In the genomic region with DNA sequence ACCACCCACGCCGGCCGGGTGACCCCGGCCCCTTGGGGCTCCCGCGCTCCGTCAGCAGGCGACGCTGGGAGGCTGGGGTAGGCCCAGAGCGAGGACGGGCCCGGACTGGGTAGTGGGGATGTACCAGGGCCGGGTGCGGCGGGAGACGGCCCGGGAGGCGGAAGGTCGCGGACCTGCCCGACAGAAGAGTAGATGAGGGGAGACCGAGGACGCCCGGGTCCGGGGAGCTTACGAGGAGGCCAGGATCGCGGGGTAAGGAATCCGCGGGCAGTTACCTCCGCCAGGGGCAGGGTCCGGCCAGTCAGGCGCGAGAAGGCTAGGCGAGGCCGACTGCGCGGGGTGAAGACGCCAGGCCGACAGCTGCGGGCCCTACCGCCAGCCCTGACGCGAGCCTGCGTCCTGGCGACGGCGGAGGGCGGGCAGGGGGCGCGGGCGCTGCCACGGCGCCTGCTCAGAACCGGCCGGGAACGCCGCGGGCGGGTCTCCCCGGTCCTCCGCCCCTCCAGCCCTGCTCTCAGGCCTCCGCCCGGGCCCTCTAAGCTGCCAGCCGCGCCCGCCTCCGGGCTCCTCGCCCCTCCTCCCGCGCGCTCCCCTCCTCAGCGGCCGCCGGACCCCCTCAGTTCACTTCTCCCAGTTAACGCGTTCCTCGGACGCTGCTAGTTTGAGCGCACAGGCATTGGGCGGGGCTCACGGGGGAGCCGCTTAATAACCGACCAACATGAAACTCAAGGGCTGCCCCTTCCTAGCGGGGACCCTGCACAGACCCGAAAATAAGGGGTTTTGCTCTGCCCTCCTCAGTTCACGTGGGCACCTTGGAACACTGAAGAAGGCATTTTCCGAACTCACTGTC, we compare ENCODE assay signal across 1 cellular context.
TF ChIP-seq lines count a peak whose summit lies in the region.

Gene CPLANE1, minus strand, starts transcription at position 407 of the 850 bp plus-strand sequence. CDS start 1,678 bp downstream, outside the sequence.

TF ChIP-seq in HepG2, 621 proteins besides CTCF, POLR2A, EP300 and RAD21 (continued from another document and continues in another):
- TF ChIP-seq MEIS1 (CRISPR knock-in tag; IDR thresholded peaks at IDR 0.05; ENCODE audit: borderline replicate concordance) (peak; percentile 22; the same call in 1 of the 2 replicates), ZNF441 (CRISPR knock-in tag; IDR thresholded peaks at IDR 0.05; ENCODE audit: borderline replicate concordance) (no peak; the same call in 1 of the 2 replicates), ZEB1 (IDR thresholded peaks at IDR 0.05; ENCODE audit: insufficient replicate concordance, low read depth) (no peak), MXI1 (IDR thresholded peaks at IDR 0.05; ENCODE audit: borderline replicate concordance, low read depth, low read length) (no peak; the same call in 2 of the 3 replicates), ZNF556 (CRISPR knock-in tag; IDR thresholded peaks at IDR 0.05; ENCODE audit: borderline replicate concordance) (no peak; the same call in 1 of the 2 replicates), CCAR2 (optimal IDR thresholded peaks at IDR 0.05; ENCODE audit: low read depth, low read length) (no peak), ZUFSP (CRISPR knock-in tag; IDR thresholded peaks at IDR 0.05; ENCODE audit: borderline replicate concordance) (no peak), ZSCAN22 (CRISPR knock-in tag; IDR thresholded peaks at IDR 0.05) (no peak), SRF (IDR thresholded peaks at IDR 0.05; ENCODE audit: low read depth, low read length) (no peak), ZSCAN20 (CRISPR knock-in tag; IDR thresholded peaks at IDR 0.05; ENCODE audit: borderline replicate concordance) (peak; percentile 60; the same call in 1 of the 2 replicates), ZNF44 (CRISPR knock-in tag; IDR thresholded peaks at IDR 0.05) (no peak), FIP1L1 (IDR thresholded peaks at IDR 0.05; ENCODE audit: borderline replicate concordance, insufficient read depth, low read depth, low read length) (no peak), ZBTB40 (IDR thresholded peaks at IDR 0.05) (no peak), ZBTB40 (CRISPR knock-in tag; IDR thresholded peaks at IDR 0.05) (peak; percentile 34; the same call in 1 of the 2 replicates), KAT8 (CRISPR knock-in tag; IDR thresholded peaks at IDR 0.05) (no peak; the same call in 1 of the 2 replicates), EZH2 (conservative IDR thresholded peaks at IDR 0.05; ENCODE audit: low read depth, low read length) (no peak), BCLAF1 (IDR thresholded peaks at IDR 0.05) (no peak), GABPB1 (CRISPR knock-in tag; IDR thresholded peaks at IDR 0.05) (peak; percentile 70; the same call in 1 of the 2 replicates), TEAD3 (CRISPR knock-in tag; optimal IDR thresholded peaks at IDR 0.05; ENCODE audit: borderline replicate concordance) (no peak), RFXANK (CRISPR knock-in tag; IDR thresholded peaks at IDR 0.05) (no peak), ZBTB42 (CRISPR knock-in tag; IDR thresholded peaks at IDR 0.05) (no peak; the same call in 1 of the 2 replicates), ZNF776 (CRISPR knock-in tag; IDR thresholded peaks at IDR 0.05) (peak; percentile 69; the same call in 1 of the 2 replicates), NR1H2 (CRISPR knock-in tag; IDR thresholded peaks at IDR 0.05; ENCODE audit: borderline replicate concordance, low read depth) (no peak), ZNF33B (CRISPR knock-in tag; IDR thresholded peaks at IDR 0.05) (peak; percentile 37; the same call in 1 of the 2 replicates), CHD4 (IDR thresholded peaks at IDR 0.05; ENCODE audit: borderline replicate concordance, low read length) (no peak), NR2F1 (CRISPR knock-in tag; IDR thresholded peaks at IDR 0.05) (no peak; a peak in 1 of 4 replicates), CBFB (CRISPR knock-in tag; IDR thresholded peaks at IDR 0.05) (no peak; the same call in 1 of the 2 replicates), RAD51 (IDR thresholded peaks at IDR 0.05; ENCODE audit: borderline replicate concordance) (no peak), MLLT10 (CRISPR knock-in tag; IDR thresholded peaks at IDR 0.05) (no peak), ZNF740 (CRISPR knock-in tag; IDR thresholded peaks at IDR 0.05) (no peak), PHF8 (CRISPR knock-in tag; IDR thresholded peaks at IDR 0.05) (peak; percentile 90), ZBTB7B (CRISPR knock-in tag; IDR thresholded peaks at IDR 0.05) (peak; percentile 49; the same call in 1 of the 2 replicates), RFX1 (IDR thresholded peaks at IDR 0.05) (peak; percentile 11; the same call in 1 of the 2 replicates), KDM2A (CRISPR knock-in tag; IDR thresholded peaks at IDR 0.05; ENCODE audit: borderline replicate concordance, low read depth) (peak; percentile 44; the same call in 1 of the 2 replicates), CREB3 (CRISPR knock-in tag; IDR thresholded peaks at IDR 0.05) (no peak; the same call in 1 of the 2 replicates), NFATC3 (CRISPR knock-in tag; IDR thresholded peaks at IDR 0.05) (no peak), AGO1 (IDR thresholded peaks at IDR 0.05; ENCODE audit: low read depth, low read length, poor library complexity, severe bottlenecking) (peak; percentile 44), MIER2 (CRISPR knock-in tag; IDR thresholded peaks at IDR 0.05) (no peak), NFKBIZ (CRISPR knock-in tag; IDR thresholded peaks at IDR 0.05) (no peak)
- TF ChIP-seq, protein P1, sequence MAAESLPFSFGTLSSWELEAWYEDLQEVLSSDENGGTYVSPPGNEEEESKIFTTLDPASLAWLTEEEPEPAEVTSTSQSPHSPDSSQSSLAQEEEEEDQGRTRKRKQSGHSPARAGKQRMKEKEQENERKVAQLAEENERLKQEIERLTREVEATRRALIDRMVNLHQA (CRISPR knock-in tag; IDR thresholded peaks at IDR 0.05) = no peak; the same call in 1 of the 2 replicates
- TF ChIP-seq, protein P2, sequence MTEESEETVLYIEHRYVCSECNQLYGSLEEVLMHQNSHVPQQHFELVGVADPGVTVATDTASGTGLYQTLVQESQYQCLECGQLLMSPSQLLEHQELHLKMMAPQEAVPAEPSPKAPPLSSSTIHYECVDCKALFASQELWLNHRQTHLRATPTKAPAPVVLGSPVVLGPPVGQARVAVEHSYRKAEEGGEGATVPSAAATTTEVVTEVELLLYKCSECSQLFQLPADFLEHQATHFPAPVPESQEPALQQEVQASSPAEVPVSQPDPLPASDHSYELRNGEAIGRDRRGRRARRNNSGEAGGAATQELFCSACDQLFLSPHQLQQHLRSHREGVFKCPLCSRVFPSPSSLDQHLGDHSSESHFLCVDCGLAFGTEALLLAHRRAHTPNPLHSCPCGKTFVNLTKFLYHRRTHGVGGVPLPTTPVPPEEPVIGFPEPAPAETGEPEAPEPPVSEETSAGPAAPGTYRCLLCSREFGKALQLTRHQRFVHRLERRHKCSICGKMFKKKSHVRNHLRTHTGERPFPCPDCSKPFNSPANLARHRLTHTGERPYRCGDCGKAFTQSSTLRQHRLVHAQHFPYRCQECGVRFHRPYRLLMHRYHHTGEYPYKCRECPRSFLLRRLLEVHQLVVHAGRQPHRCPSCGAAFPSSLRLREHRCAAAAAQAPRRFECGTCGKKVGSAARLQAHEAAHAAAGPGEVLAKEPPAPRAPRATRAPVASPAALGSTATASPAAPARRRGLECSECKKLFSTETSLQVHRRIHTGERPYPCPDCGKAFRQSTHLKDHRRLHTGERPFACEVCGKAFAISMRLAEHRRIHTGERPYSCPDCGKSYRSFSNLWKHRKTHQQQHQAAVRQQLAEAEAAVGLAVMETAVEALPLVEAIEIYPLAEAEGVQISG (CRISPR knock-in tag; IDR thresholded peaks at IDR 0.05) = peak; percentile 67
